23 cellular contexts compared by ENCODE assay signal in genomic region chr7:68679456-68680234, GRCh38.
DNase-seq lines count a peak whose midpoint lies in the region; ATAC-seq and TF ChIP-seq lines count a peak whose summit lies in the region.
"Had no signal": no experiment of that assay in that cellular context is flagged by ENCODE, and none has a peak within 500 bp of the region (broad histone marks: within the 10 kb centered on the region; RNA-seq: fewer than 3 reads in every experiment).

No MANE protein-coding gene starts in this region.

- TF ChIP-seq CTCF in psoas muscle (IDR thresholded peaks at IDR 0.05), result no peak

- DNase-seq in DMS79 treated with DMSO at 0.1 percent for 48 hours (lab: John Stamatoyannopoulos, UW), result peak; percentile 36
- no peak for DNase-seq in DMS79 (lab: John Stamatoyannopoulos, UW)
- DNase-seq in Ammon's horn (ENCODE audit: low spot score), result peak; percentile 15
- peak; percentile 26 for DNase-seq in NCI-H2029 (lab: John Stamatoyannopoulos, UW)
- DNase-seq in cerebellum (ENCODE audit: low spot score), result peak; percentile 69
- DNase-seq in middle frontal gyrus (ENCODE audit: extremely low spot score, low spot score), result no peak
- DNase-seq in psoas muscle, result no peak
- DNase-seq: 8988T; activated CD4-positive, alpha-beta memory T cell treated with anti-CD3 and anti-CD28 coated beads, Interleukin-2, amount 10 ng/mL, durations not matched to agents 7 days and 5 days; activated CD8-positive, alpha-beta memory T cell treated with anti-CD3 and anti-CD28 coated beads, Interleukin-2, amount 50 U/mL, for 48 hours; activated naive CD4-positive, alpha-beta T cell treated with Interleukin-2 at 50 U/mL for 16 hours; cortex of kidney; effector memory CD4-positive, alpha-beta T cell; HFFc6; left cardiac atrium; NCI-H1436; NCI-H446; stimulated activated naive CD4-positive, alpha-beta T cell; T-helper 2 cell; upper lobe of right lung had no signal

- intact Hi-C loops in psoas muscle (cut with DNase I), result no loop called here

- H3K27me3 ChIP-seq in psoas muscle (ENCODE audit: insufficient read depth in 3 of 3, low read length in 2 of 3), result no peaks in the 10 kb centered on the region
- H3K27me3 ChIP-seq: upper lobe of right lung had no signal

- no peaks in the 10 kb centered on the region for H3K4me1 ChIP-seq in psoas muscle
- H3K4me1 ChIP-seq: upper lobe of right lung had no signal

- H3K36me3 ChIP-seq in psoas muscle (ENCODE audit: insufficient read depth in 1 of 2, low read depth in 1 of 2), result no peaks in the 10 kb centered on the region
- H3K36me3 ChIP-seq: upper lobe of right lung had no signal

- H3K27ac ChIP-seq in psoas muscle, result no peak overlapping the region
- H3K27ac ChIP-seq: upper lobe of right lung had no signal

- no peak overlapping the region for H3K4me3 ChIP-seq in psoas muscle
- H3K4me3 ChIP-seq: upper lobe of right lung had no signal

- no peaks in the 10 kb centered on the region for H3K9me3 ChIP-seq in psoas muscle
- H3K9me3 ChIP-seq: upper lobe of right lung had no signal

- 66 to 71% (median 67%) methylated on average over 7 of the region's 7 CpGs for WGBS in psoas muscle, 3 donors

- ATAC-seq in esophagus mucosa, result no peak
- no peak for ATAC-seq in psoas muscle
- ATAC-seq: activated CD4-positive, CD25-positive, alpha-beta regulatory T cell treated with anti-CD3 and anti-CD28 coated beads, Interleukin-2, amount 50 U/mL, for 24 hours; natural killer cell treated with Interleukin-12 subunit alpha and Interleukin-12 subunit beta and Interleukin-15 and Interleukin-18, amount 100 ng/mL, for 72 hours; upper lobe of right lung had no signal

Comparison
In these comparisons a context has a peak if more than half of its experiments do, and no peak if none do; other contexts are left out.
1. DNase-seq: peak in DMS79 treated with DMSO at 0.1 percent for 48 hours (single experiment), Ammon's horn (single experiment), NCI-H2029 (single experiment) and cerebellum (single experiment); none in DMS79 (single experiment), middle frontal gyrus (single experiment) and psoas muscle (0 of 2).